Comparison of ENCODE assay signal across 23 cellular contexts in the genomic region with DNA sequence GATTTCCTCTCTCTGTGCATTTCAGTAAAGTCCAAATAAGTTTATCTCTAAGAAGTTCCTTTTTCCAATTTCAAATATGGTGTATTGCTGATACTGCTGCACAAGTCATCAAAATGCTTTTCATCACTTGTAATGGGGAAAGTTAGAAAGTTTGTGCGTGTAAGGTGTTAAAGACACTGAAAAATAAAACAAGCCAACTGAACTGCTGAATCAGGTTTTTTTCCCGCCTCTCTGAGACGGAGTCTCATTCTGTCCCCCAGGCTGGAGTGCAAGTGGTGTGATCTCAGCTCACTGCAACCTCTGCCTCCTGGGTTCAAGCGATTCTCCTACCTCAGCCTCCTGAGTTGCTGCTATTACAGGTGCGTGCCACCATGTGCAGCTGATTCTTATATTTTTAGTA.
"Had no signal": no experiment of that assay in that cellular context is flagged by ENCODE, and none has a peak within 500 bp of the region (broad histone marks: within the 10 kb centered on the region; RNA-seq: fewer than 3 reads in every experiment).

No MANE protein-coding gene starts in this region.

- H3K27me3 ChIP-seq: dorsolateral prefrontal cortex, esophagus squamous epithelium, gastrocnemius medialis, heart right ventricle, left lung had no signal

- H3K27ac ChIP-seq: coronary artery, dorsolateral prefrontal cortex, esophagus squamous epithelium, gastrocnemius medialis, heart right ventricle, left lung, lower lobe of right lung had no signal

- H3K4me3 ChIP-seq: coronary artery, dorsolateral prefrontal cortex, esophagus squamous epithelium, gastrocnemius medialis, heart right ventricle, left lung, lower lobe of right lung, mucosa of descending colon had no signal

- H3K4me1 ChIP-seq: esophagus squamous epithelium, gastrocnemius medialis, left lung, lower lobe of right lung had no signal

- H3K36me3 ChIP-seq: esophagus squamous epithelium, gastrocnemius medialis, heart right ventricle, left lung, lower lobe of right lung had no signal

- H3K9me3 ChIP-seq: esophagus squamous epithelium, gastrocnemius medialis, heart right ventricle, lower lobe of right lung had no signal

- DNase-seq: dermis blood vessel endothelial cell; dorsolateral prefrontal cortex; effector CD4-positive, alpha-beta T cell; effector memory CD4-positive, alpha-beta T cell; esophagus squamous epithelium; foreskin fibroblast; foreskin melanocyte; gastrocnemius medialis; glutamatergic neuron; head of caudate nucleus; heart right ventricle; hippocampal formation; left cardiac atrium; left lung; left ventricle myocardium superior; lower lobe of right lung; mesenchymal stem cell; mucosa of descending colon had no signal

- FAIRE-seq: colon, endothelial cell of umbilical vein, islet of Langerhans, keratinocyte had no signal

- ATAC-seq: gastrocnemius medialis, heart right ventricle, left cardiac atrium, left lung, left ventricle myocardium superior, lower lobe of right lung, mucosa of descending colon had no signal
